In the genomic region with DNA sequence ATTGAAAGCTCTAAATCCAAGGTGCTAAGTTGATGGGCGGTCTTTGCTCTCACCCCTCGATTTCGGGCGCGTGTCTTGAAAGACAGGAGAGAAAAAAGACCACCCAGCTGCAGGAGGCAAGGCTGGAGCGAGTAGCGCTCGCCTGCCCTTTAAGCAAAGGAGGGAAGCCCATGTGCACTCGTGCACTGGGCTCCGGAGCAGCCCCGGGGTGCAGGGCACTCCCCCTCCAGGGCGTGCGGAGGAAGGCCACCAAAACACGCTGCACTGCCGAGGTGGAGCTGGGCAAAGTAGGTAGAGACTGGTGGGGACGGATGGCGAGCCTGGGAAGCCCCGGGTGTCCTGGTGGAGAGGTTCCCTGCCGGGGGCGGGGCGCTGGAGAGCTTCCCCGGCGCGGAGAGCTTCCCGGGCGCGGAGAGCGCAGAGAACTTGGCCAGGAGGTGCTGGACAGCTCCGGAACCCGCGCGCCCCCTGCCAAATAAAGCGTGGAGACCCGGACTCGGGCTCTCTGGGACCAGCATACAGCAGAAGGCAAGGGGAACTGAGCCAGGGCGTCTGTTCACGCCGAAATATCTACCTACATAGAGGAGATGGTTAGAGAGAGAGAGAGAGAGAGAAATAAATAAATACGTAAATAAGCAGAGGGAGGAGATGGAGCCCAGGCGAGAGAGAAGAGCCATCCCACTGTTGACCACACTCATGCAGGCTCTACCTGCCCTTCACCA, we compare ENCODE assay signal across 8 cellular contexts. TPM values are rescaled to one million over a fixed set of nuclear protein-coding genes. Genes with fewer than 3 reads are reported as not detected.
DNase-seq lines count a peak whose midpoint lies in the region; ATAC-seq and TF ChIP-seq lines count a peak whose summit lies in the region.

No MANE protein-coding gene starts in this region.

- DNase-seq in G401 (ENCODE audit: low spot score) (peak; percentile 75), SK-N-MC (ENCODE audit: low read depth, low spot score) (no peak), astrocyte of the cerebellum (ENCODE audit: low read depth) (no peak), GF-D8 (lab: John Stamatoyannopoulos, UW) (no peak), CD1c-positive myeloid dendritic cell (ENCODE audit: extremely low spot score) (no peak)

- H3K4me1 ChIP-seq in skeletal muscle tissue (ENCODE audit: control insufficient read depth in 3 of 3, insufficient read depth in 3 of 3, low read length in 3 of 3): peaks cover 17 to 19% (median 18%) of the 10 kb centered on the region in 3 donors

- no peaks in the 10 kb centered on the region for H3K36me3 ChIP-seq in SK-N-MC (ENCODE audit: insufficient read depth, low read length)
- H3K36me3 ChIP-seq in skeletal muscle tissue (ENCODE audit: control insufficient read depth in 3 of 3, insufficient read depth in 3 of 3, low read length in 3 of 3): no peaks in the 10 kb centered on the region

- no peak overlapping the region for H3K27ac ChIP-seq in SK-N-MC
- H3K27ac ChIP-seq in skeletal muscle tissue (ENCODE audit: low read depth, low read length): no peak overlapping the region

- peak overlapping the region; percentile 80 for H3K4me3 ChIP-seq in SK-N-MC
- H3K4me3 ChIP-seq in astrocyte of the cerebellum (ENCODE audit: low read depth, low read length): peak overlapping the region; percentile 46
- H3K4me3 ChIP-seq in iPS-11a (ENCODE audit: low read depth, low read length): peak overlapping the region; percentile 77
- peak overlapping the region; percentile 59 to 68 (median 63) for H3K4me3 ChIP-seq in skeletal muscle tissue (ENCODE audit: low read length in 3 of 3)

- peaks cover 21 to 28% (median 26%) of the 10 kb centered on the region in 3 donors for H3K27me3 ChIP-seq in skeletal muscle tissue (ENCODE audit: control insufficient read depth in 3 of 3, insufficient read depth in 3 of 3, low read length in 3 of 3)

- no peak overlapping the region for H3K9ac ChIP-seq in SK-N-MC (ENCODE audit: insufficient read length)
- H3K9ac ChIP-seq in skeletal muscle tissue (ENCODE audit: low read depth in 1 of 3, low read length in 3 of 3): peak overlapping the region in 1 of 3 donors; percentile 32

- peak; percentile 20 for TF ChIP-seq CTCF in astrocyte of the cerebellum (IDR thresholded peaks at IDR 0.05; ENCODE audit: low read depth, low read length, missing control alignments)

- in situ Hi-C loops in G401 (cut with HindIII; ENCODE audit: low sequenced_read_pairs): no loop called here
- in situ Hi-C loops in astrocyte of the cerebellum (cut with HindIII; ENCODE audit: low sequenced_read_pairs): no loop called here

- peak; percentile 43 for ATAC-seq in HG03159 (IDR thresholded peaks at IDR 0.05; ENCODE audit: unreplicated experiment)

- no peaks in the 10 kb centered on the region for H3K9me3 ChIP-seq in SK-N-MC (ENCODE audit: low read depth, low read length)
- peaks cover 0 to 3% (median 2%) of the 10 kb centered on the region in 3 donors for H3K9me3 ChIP-seq in skeletal muscle tissue (ENCODE audit: control insufficient read depth in 3 of 3, low read length in 3 of 3)

RNA-seq across cellular contexts. Expression of gene NELL2, which starts 0.6 kb away (rescaled TPM):
- not detected in 2 replicates for total RNA-seq in G401 (2014; rRNA removed; shearing (Covaris generic))
- 1.0 TPM for total RNA-seq in skeletal muscle tissue
